Comparison of ENCODE assay signal across 1 cellular context in the genomic region with DNA sequence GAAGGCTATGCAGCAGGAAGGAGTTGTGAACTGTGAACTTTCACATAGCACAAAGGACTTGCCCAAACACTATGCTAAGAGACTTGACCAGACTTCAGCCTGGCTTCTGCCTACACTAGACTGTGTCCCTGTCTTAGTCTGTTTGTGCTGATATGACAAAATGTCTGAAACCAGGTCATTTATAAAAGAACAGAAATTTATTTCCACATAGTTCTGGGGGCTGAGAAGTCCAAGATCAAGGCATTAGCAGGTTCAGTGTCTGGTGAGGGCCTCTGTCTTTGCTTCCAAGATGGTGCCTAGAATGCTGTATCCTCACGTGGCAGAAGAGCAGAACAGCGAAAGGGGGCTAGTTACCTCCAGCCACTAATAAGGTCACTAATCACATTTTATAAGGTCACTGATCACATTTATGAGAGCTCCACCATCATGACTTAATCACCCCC.
TF ChIP-seq lines count a peak whose summit lies in the region.

No MANE protein-coding gene starts in this region.

TF ChIP-seq in HepG2, 621 proteins besides CTCF, POLR2A, EP300 and RAD21 (continues in another document):
- no peak for TF ChIP-seq NCOA2 (CRISPR knock-in tag; IDR thresholded peaks at IDR 0.05)
- TF ChIP-seq ZNF329 (CRISPR knock-in tag; IDR thresholded peaks at IDR 0.05; ENCODE audit: low read depth), result no peak
- no peak for TF ChIP-seq ZNF670 (CRISPR knock-in tag; IDR thresholded peaks at IDR 0.05; ENCODE audit: borderline replicate concordance)
- no peak for TF ChIP-seq ZFYVE20 (CRISPR knock-in tag; IDR thresholded peaks at IDR 0.05; ENCODE audit: borderline replicate concordance, low read depth)
- TF ChIP-seq ZKSCAN5 (CRISPR knock-in tag; IDR thresholded peaks at IDR 0.05), result no peak
- TF ChIP-seq NR1H2 (CRISPR knock-in tag; IDR thresholded peaks at IDR 0.05; ENCODE audit: borderline replicate concordance, low read depth), result no peak
- TF ChIP-seq IRX3 (CRISPR knock-in tag; IDR thresholded peaks at IDR 0.05; ENCODE audit: borderline replicate concordance, low read depth), result 0 out of 2 replicates have a peak, but pooled peaks have one; percentile 35
- TF ChIP-seq JDP2 (CRISPR knock-in tag; IDR thresholded peaks at IDR 0.05; ENCODE audit: borderline replicate concordance), result no peak
- no peak for TF ChIP-seq NFKBIZ (CRISPR knock-in tag; IDR thresholded peaks at IDR 0.05)
- no peak for TF ChIP-seq ZNF333 (CRISPR knock-in tag; IDR thresholded peaks at IDR 0.05; ENCODE audit: borderline replicate concordance)
- peak; percentile 85; the same call in 1 of the 2 replicates for TF ChIP-seq ZNF12 (CRISPR knock-in tag; IDR thresholded peaks at IDR 0.05)
- TF ChIP-seq SIX1 (CRISPR knock-in tag; IDR thresholded peaks at IDR 0.05; ENCODE audit: borderline replicate concordance), result no peak
- TF ChIP-seq ZNF264 (CRISPR knock-in tag; IDR thresholded peaks at IDR 0.05), result no peak
- TF ChIP-seq ZFP1 (CRISPR knock-in tag; IDR thresholded peaks at IDR 0.05), result no peak
- TF ChIP-seq ATM (IDR thresholded peaks at IDR 0.05; ENCODE audit: borderline replicate concordance), result no peak
- TF ChIP-seq BRD4 (CRISPR knock-in tag; IDR thresholded peaks at IDR 0.05), result no peak
- TF ChIP-seq, protein P1, sequence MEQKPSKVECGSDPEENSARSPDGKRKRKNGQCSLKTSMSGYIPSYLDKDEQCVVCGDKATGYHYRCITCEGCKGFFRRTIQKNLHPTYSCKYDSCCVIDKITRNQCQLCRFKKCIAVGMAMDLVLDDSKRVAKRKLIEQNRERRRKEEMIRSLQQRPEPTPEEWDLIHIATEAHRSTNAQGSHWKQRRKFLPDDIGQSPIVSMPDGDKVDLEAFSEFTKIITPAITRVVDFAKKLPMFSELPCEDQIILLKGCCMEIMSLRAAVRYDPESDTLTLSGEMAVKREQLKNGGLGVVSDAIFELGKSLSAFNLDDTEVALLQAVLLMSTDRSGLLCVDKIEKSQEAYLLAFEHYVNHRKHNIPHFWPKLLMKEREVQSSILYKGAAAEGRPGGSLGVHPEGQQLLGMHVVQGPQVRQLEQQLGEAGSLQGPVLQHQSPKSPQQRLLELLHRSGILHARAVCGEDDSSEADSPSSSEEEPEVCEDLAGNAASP (CRISPR knock-in tag; IDR thresholded peaks at IDR 0.05; ENCODE audit: borderline replicate concordance), result no peak
- TF ChIP-seq PHF8 (CRISPR knock-in tag; IDR thresholded peaks at IDR 0.05), result peak; percentile 28; the same call in 1 of the 2 replicates
- TF ChIP-seq, protein P2, sequence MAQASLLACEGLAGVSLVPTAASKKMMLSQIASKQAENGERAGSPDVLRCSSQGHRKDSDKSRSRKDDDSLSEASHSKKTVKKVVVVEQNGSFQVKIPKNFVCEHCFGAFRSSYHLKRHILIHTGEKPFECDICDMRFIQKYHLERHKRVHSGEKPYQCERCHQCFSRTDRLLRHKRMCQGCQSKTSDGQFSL (CRISPR knock-in tag; IDR thresholded peaks at IDR 0.05), result no peak
- TF ChIP-seq REL (CRISPR knock-in tag; conservative IDR thresholded peaks at IDR 0.05), result no peak
- TF ChIP-seq POGZ (CRISPR knock-in tag; IDR thresholded peaks at IDR 0.05), result peak; percentile 47; the same call in 1 of the 2 replicates
- TF ChIP-seq, protein P3, sequence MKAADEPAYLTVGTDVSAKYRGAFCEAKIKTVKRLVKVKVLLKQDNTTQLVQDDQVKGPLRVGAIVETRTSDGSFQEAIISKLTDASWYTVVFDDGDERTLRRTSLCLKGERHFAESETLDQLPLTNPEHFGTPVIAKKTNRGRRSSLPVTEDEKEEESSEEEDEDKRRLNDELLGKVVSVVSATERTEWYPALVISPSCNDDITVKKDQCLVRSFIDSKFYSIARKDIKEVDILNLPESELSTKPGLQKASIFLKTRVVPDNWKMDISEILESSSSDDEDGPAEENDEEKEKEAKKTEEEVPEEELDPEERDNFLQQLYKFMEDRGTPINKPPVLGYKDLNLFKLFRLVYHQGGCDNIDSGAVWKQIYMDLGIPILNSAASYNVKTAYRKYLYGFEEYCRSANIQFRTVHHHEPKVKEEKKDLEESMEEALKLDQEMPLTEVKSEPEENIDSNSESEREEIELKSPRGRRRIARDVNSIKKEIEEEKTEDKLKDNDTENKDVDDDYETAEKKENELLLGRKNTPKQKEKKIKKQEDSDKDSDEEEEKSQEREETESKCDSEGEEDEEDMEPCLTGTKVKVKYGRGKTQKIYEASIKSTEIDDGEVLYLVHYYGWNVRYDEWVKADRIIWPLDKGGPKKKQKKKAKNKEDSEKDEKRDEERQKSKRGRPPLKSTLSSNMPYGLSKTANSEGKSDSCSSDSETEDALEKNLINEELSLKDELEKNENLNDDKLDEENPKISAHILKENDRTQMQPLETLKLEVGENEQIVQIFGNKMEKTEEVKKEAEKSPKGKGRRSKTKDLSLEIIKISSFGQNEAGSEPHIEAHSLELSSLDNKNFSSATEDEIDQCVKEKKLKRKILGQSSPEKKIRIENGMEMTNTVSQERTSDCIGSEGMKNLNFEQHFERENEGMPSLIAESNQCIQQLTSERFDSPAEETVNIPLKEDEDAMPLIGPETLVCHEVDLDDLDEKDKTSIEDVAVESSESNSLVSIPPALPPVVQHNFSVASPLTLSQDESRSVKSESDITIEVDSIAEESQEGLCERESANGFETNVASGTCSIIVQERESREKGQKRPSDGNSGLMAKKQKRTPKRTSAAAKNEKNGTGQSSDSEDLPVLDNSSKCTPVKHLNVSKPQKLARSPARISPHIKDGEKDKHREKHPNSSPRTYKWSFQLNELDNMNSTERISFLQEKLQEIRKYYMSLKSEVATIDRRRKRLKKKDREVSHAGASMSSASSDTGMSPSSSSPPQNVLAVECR (CRISPR knock-in tag; IDR thresholded peaks at IDR 0.05; ENCODE audit: borderline replicate concordance), result peak; percentile 22; the same call in 1 of the 2 replicates
- TF ChIP-seq ZNF10 (CRISPR knock-in tag; IDR thresholded peaks at IDR 0.05; ENCODE audit: borderline replicate concordance, low read depth), result no peak
- no peak for TF ChIP-seq ZNF451 (CRISPR knock-in tag; IDR thresholded peaks at IDR 0.05)
- TF ChIP-seq ZNF782 (CRISPR knock-in tag; IDR thresholded peaks at IDR 0.05; ENCODE audit: borderline replicate concordance), result no peak
- TF ChIP-seq ZFX (CRISPR knock-in tag; IDR thresholded peaks at IDR 0.05; ENCODE audit: low read depth), result no peak
- TF ChIP-seq, protein P4, sequence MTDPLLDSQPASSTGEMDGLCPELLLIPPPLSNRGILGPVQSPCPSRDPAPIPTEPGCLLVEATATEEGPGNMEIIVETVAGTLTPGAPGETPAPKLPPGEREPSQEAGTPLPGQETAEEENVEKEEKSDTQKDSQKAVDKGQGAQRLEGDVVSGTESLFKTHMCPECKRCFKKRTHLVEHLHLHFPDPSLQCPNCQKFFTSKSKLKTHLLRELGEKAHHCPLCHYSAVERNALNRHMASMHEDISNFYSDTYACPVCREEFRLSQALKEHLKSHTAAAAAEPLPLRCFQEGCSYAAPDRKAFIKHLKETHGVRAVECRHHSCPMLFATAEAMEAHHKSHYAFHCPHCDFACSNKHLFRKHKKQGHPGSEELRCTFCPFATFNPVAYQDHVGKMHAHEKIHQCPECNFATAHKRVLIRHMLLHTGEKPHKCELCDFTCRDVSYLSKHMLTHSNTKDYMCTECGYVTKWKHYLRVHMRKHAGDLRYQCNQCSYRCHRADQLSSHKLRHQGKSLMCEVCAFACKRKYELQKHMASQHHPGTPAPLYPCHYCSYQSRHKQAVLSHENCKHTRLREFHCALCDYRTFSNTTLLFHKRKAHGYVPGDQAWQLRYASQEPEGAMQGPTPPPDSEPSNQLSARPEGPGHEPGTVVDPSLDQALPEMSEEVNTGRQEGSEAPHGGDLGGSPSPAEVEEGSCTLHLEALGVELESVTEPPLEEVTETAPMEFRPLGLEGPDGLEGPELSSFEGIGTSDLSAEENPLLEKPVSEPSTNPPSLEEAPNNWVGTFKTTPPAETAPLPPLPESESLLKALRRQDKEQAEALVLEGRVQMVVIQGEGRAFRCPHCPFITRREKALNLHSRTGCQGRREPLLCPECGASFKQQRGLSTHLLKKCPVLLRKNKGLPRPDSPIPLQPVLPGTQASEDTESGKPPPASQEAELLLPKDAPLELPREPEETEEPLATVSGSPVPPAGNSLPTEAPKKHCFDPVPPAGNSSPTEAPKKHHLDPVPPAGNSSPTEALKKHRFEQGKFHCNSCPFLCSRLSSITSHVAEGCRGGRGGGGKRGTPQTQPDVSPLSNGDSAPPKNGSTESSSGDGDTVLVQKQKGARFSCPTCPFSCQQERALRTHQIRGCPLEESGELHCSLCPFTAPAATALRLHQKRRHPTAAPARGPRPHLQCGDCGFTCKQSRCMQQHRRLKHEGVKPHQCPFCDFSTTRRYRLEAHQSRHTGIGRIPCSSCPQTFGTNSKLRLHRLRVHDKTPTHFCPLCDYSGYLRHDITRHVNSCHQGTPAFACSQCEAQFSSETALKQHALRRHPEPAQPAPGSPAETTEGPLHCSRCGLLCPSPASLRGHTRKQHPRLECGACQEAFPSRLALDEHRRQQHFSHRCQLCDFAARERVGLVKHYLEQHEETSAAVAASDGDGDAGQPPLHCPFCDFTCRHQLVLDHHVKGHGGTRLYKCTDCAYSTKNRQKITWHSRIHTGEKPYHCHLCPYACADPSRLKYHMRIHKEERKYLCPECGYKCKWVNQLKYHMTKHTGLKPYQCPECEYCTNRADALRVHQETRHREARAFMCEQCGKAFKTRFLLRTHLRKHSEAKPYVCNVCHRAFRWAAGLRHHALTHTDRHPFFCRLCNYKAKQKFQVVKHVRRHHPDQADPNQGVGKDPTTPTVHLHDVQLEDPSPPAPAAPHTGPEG (CRISPR knock-in tag; IDR thresholded peaks at IDR 0.05), result no peak
- no peak for TF ChIP-seq ZC3H13 (CRISPR knock-in tag; IDR thresholded peaks at IDR 0.05)
- TF ChIP-seq SMAD9 (CRISPR knock-in tag; IDR thresholded peaks at IDR 0.05), result no peak
- TF ChIP-seq IRF2 (CRISPR knock-in tag; IDR thresholded peaks at IDR 0.05), result no peak
- 0 out of 2 replicates have a peak, but pooled peaks have one; percentile 28 for TF ChIP-seq ZNF792 (CRISPR knock-in tag; IDR thresholded peaks at IDR 0.05)
- TF ChIP-seq ZFAT (CRISPR knock-in tag; conservative IDR thresholded peaks at IDR 0.05), result no peak
- no peak for TF ChIP-seq ZNF296 (CRISPR knock-in tag; conservative IDR thresholded peaks at IDR 0.05)
- peak; percentile 100 for TF ChIP-seq ZNF564 (CRISPR knock-in tag; IDR thresholded peaks at IDR 0.05)
- TF ChIP-seq ZNF614 (CRISPR knock-in tag; IDR thresholded peaks at IDR 0.05; ENCODE audit: borderline replicate concordance), result no peak
- no peak for TF ChIP-seq MED13 (CRISPR knock-in tag; IDR thresholded peaks at IDR 0.05)
- TF ChIP-seq, protein P5, sequence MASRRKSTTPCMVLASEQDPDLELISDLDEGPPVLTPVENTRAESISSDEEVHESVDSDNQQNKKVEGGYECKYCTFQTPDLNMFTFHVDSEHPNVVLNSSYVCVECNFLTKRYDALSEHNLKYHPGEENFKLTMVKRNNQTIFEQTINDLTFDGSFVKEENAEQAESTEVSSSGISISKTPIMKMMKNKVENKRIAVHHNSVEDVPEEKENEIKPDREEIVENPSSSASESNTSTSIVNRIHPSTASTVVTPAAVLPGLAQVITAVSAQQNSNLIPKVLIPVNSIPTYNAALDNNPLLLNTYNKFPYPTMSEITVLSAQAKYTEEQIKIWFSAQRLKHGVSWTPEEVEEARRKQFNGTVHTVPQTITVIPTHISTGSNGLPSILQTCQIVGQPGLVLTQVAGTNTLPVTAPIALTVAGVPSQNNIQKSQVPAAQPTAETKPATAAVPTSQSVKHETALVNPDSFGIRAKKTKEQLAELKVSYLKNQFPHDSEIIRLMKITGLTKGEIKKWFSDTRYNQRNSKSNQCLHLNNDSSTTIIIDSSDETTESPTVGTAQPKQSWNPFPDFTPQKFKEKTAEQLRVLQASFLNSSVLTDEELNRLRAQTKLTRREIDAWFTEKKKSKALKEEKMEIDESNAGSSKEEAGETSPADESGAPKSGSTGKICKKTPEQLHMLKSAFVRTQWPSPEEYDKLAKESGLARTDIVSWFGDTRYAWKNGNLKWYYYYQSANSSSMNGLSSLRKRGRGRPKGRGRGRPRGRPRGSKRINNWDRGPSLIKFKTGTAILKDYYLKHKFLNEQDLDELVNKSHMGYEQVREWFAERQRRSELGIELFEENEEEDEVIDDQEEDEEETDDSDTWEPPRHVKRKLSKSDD (CRISPR knock-in tag; IDR thresholded peaks at IDR 0.05; ENCODE audit: low read depth), result 0 out of 2 replicates have a peak, but pooled peaks have one; percentile 50
- no peak for TF ChIP-seq PCBP2 (optimal IDR thresholded peaks at IDR 0.05; ENCODE audit: low read depth, low read length, poor library complexity, severe bottlenecking)
- no peak for TF ChIP-seq SOX13 (IDR thresholded peaks at IDR 0.05)
- peak in 1 of 2 experiments; percentile 19; a peak in 1 of 4 replicates for TF ChIP-seq SOX13 (CRISPR knock-in tag; conservative IDR thresholded peaks at IDR 0.05 in 1 of 2, IDR thresholded peaks at IDR 0.05 in 1 of 2)
- peak; percentile 60 for TF ChIP-seq HNF4A (CRISPR knock-in tag; IDR thresholded peaks at IDR 0.05)
- no peak for TF ChIP-seq TGIF2 (CRISPR knock-in tag; IDR thresholded peaks at IDR 0.05)
- 0 out of 2 replicates have a peak, but pooled peaks have one; percentile 62 for TF ChIP-seq GTF3A (CRISPR knock-in tag; conservative IDR thresholded peaks at IDR 0.05)
- TF ChIP-seq, protein P6, sequence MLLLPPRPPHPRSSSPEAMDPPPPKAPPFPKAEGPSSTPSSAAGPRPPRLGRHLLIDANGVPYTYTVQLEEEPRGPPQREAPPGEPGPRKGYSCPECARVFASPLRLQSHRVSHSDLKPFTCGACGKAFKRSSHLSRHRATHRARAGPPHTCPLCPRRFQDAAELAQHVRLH (CRISPR knock-in tag; IDR thresholded peaks at IDR 0.05; ENCODE audit: borderline replicate concordance, low read depth), result 0 out of 2 replicates have a peak, but pooled peaks have one; percentile 9
- TF ChIP-seq ZFP37 (CRISPR knock-in tag; IDR thresholded peaks at IDR 0.05; ENCODE audit: borderline replicate concordance), result no peak
- TF ChIP-seq BORCS8-MEF2B (CRISPR knock-in tag; IDR thresholded peaks at IDR 0.05), result 0 out of 2 replicates have a peak, but pooled peaks have one; percentile 33
- no peak for TF ChIP-seq KLF11 (CRISPR knock-in tag; IDR thresholded peaks at IDR 0.05)
- TF ChIP-seq, protein P7, sequence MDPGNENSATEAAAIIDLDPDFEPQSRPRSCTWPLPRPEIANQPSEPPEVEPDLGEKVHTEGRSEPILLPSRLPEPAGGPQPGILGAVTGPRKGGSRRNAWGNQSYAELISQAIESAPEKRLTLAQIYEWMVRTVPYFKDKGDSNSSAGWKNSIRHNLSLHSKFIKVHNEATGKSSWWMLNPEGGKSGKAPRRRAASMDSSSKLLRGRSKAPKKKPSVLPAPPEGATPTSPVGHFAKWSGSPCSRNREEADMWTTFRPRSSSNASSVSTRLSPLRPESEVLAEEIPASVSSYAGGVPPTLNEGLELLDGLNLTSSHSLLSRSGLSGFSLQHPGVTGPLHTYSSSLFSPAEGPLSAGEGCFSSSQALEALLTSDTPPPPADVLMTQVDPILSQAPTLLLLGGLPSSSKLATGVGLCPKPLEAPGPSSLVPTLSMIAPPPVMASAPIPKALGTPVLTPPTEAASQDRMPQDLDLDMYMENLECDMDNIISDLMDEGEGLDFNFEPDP (CRISPR knock-in tag; conservative IDR thresholded peaks at IDR 0.05), result 0 out of 2 replicates have a peak, but pooled peaks have one; percentile 81
- TF ChIP-seq HNF4G (IDR thresholded peaks at IDR 0.05; ENCODE audit: borderline replicate concordance, low read depth, low read length), result no peak; the same call in 1 of the 2 replicates
- no peak for TF ChIP-seq HNF4G (CRISPR knock-in tag; IDR thresholded peaks at IDR 0.05; ENCODE audit: borderline replicate concordance, low read depth)
- TF ChIP-seq ZNF589 (CRISPR knock-in tag; conservative IDR thresholded peaks at IDR 0.05), result no peak
- TF ChIP-seq HIVEP1 (CRISPR knock-in tag; IDR thresholded peaks at IDR 0.05), result no peak
- TF ChIP-seq KDM2A (CRISPR knock-in tag; IDR thresholded peaks at IDR 0.05; ENCODE audit: borderline replicate concordance, low read depth), result no peak
- no peak for TF ChIP-seq TOPORS (CRISPR knock-in tag; IDR thresholded peaks at IDR 0.05)
- no peak for TF ChIP-seq SATB2 (CRISPR knock-in tag; IDR thresholded peaks at IDR 0.05)
